ENCODE assay signal across 8 cellular contexts in genomic region chr20:3786665-3787639, GRCh38. TPM values are rescaled to one million over a fixed set of nuclear protein-coding genes. Genes with fewer than 3 reads are reported as not detected.
DNase-seq lines count a peak whose midpoint lies in the region; ATAC-seq and TF ChIP-seq lines count a peak whose summit lies in the region.

TSS of gene CENPB (minus strand) at chr20:3786740. CDS start at chr20:3786483, 257 bp downstream.

- ATAC-seq in GM19467 (IDR thresholded peaks at IDR 0.05; ENCODE audit: unreplicated experiment): peak; percentile 71

- H3K4me3 ChIP-seq in epithelial cell of esophagus (ENCODE audit: low read length) (peak within 1 kb of the TSS; percentile 73), mononuclear cell (ENCODE audit: low read length) (peak within 1 kb of the TSS; percentile 38)

- H3K9me3 ChIP-seq in mononuclear cell (ENCODE audit: low read depth, low read length): no peaks in the 10 kb centered on the region

- DNase-seq in COLO829 (ENCODE audit: low spot score) (peak; percentile 92), HT1080 (ENCODE audit: low read depth) (peak; percentile 63), NOMO-1 treated with dmso at 0.1 percent for 144 hours (lab: John Stamatoyannopoulos, UW; ENCODE audit: unreplicated experiment) (peak; percentile 80), activated T-cell treated with anti-CD3 and anti-CD28 coated beads for 1 hour (ENCODE audit: low read depth) (peak; percentile 89), epithelial cell of esophagus (ENCODE audit: low read depth) (peak; percentile 89)
- peak; percentile 72 to 78 for DNase-seq in stimulated activated CD8-positive, alpha-beta memory T cell treated with anti-CD3 and anti-CD28 coated beads, Interleukin-4, amount 100 ng/mL, for 1 hour (ENCODE audit: low read depth in 2 of 2, low spot score in 1 of 2)

- H3K4me1 ChIP-seq in mononuclear cell (ENCODE audit: insufficient read depth, low read length): peaks cover 33% of the 10 kb centered on the region

- TF ChIP-seq CTCF in epithelial cell of esophagus (IDR thresholded peaks at IDR 0.05; ENCODE audit: insufficient read depth, low read depth, low read length, missing control alignments): peak; percentile 40

- no peaks in the 10 kb centered on the region for H3K27me3 ChIP-seq in mononuclear cell (ENCODE audit: insufficient read depth, low read length)

RNA-seq across cellular contexts. Expression of gene CENPB, which starts in this region (rescaled TPM):
- total RNA-seq in HT1080 (2014; rRNA removed; shearing (Covaris generic)): 166 and 180 TPM in 2 replicates
- polyA plus RNA-seq in HT1080 (2015; cell fraction: cytosol; rRNA removed): 69.9 and 82.3 TPM in 2 replicates
- polyA plus RNA-seq in HT1080 (2015; cell fraction: nucleus; rRNA removed): 39.7 and 51.1 TPM in 2 replicates
- total RNA-seq in mononuclear cell: 45.5 TPM

Comparison
In these comparisons a context has a peak if more than half of its experiments do, and no peak if none do; other contexts are left out.
1. Peak in every context shown above with its lines: DNase-seq, ATAC-seq and H3K4me3 ChIP-seq.